ENCODE assay signal across 12 cellular contexts in the genomic region with DNA sequence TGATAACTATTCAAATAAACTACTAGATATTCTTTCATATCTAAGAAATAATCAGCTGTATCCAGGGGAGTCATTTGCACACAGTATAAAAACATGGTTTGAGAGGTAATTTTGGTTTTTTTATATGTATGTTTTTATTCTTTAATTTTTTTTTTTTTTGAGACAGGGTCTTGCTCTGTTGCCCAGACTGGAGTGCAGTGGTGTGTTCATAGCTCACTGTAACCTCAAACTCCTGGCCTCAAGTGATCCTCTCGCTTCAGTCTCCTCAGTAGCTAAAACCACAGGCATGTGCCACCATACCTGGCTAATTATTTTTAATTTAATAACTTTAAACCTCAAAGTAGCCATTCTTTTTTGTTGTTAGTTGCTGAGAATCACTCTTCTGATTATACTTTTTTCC. TPM values are rescaled to one million over a fixed set of nuclear protein-coding genes. Genes with fewer than 3 reads are reported as not detected.
DNase-seq lines count a peak whose midpoint lies in the region; ATAC-seq lines count a peak whose summit lies in the region.
"Had no signal": no experiment of that assay in that cellular context is flagged by ENCODE, and none has a peak within 500 bp of the region (broad histone marks: within the 10 kb centered on the region; RNA-seq: fewer than 3 reads in every experiment).

No MANE protein-coding gene starts in this region.

- H3K27me3 Mint-ChIP-seq in activated T-helper 17 cell treated with anti-CD3 and anti-CD28 coated beads, Interleukin-2, amount 50 U/mL, for 72 hours: no peaks in the 10 kb centered on the region
- peaks cover 6 to 15% (median 10%) of the 10 kb centered on the region in 3 donors for H3K27me3 Mint-ChIP-seq in immature natural killer cell (ENCODE audit: low read depth in 3 of 3)
- H3K27me3 Mint-ChIP-seq: naive B cell had no signal

- H3K27ac ChIP-seq in ACC112 (ENCODE audit: low read depth, low read length): no peak overlapping the region

- H3K4me3 ChIP-seq in ACC112 (ENCODE audit: low read depth, low read length) (peak overlapping the region; percentile 88), HAP-1 (peak overlapping the region; percentile 59)

- H3K4me1 ChIP-seq in ACC112 (ENCODE audit: control insufficient read depth, insufficient read depth, low read length, unreplicated experiment) (peaks cover 19% of the 10 kb centered on the region), HAP-1 (peaks cover 14% of the 10 kb centered on the region)

- peak overlapping the region; percentile 100 for H3K27ac Mint-ChIP-seq in activated T-helper 17 cell treated with anti-CD3 and anti-CD28 coated beads, Interleukin-2, amount 50 U/mL, for 72 hours
- peak overlapping the region; percentile 28 to 100 (median 100) for H3K27ac Mint-ChIP-seq in immature natural killer cell

- in situ Hi-C loops in HAP-1 (cut with MboI; ENCODE audit: low sequenced_read_pairs): loop anchor here (10.0 kb wide), 1 partner anchor 249 kb away; a partner anchor contains a TSS

- peaks cover 41% of the 10 kb centered on the region for H3K79me2 ChIP-seq in ACC112 (ENCODE audit: control insufficient read depth, insufficient read depth, low read length, unreplicated experiment)

- H3K36me3 Mint-ChIP-seq in activated T-helper 17 cell treated with anti-CD3 and anti-CD28 coated beads, Interleukin-2, amount 50 U/mL, for 72 hours (ENCODE audit: low read depth): peaks cover 96% of the 10 kb centered on the region
- peaks cover 9 to 17% (median 12%) of the 10 kb centered on the region in 3 donors for H3K36me3 Mint-ChIP-seq in immature natural killer cell

- ATAC-seq in activated T-helper 17 cell treated with anti-CD3 and anti-CD28 coated beads, Interleukin-2, amount 50 U/mL, for 72 hours (replicated peaks): no peak
- no peak for ATAC-seq in HG03039 (IDR thresholded peaks at IDR 0.05; ENCODE audit: unreplicated experiment)

- no peaks in the 10 kb centered on the region for H3K9me3 ChIP-seq in HAP-1

- no peaks in the 10 kb centered on the region for H3K9me3 Mint-ChIP-seq in activated T-helper 17 cell treated with anti-CD3 and anti-CD28 coated beads, Interleukin-2, amount 50 U/mL, for 72 hours
- no peaks in the 10 kb centered on the region for H3K9me3 Mint-ChIP-seq in immature natural killer cell
- H3K9me3 Mint-ChIP-seq: naive B cell had no signal

- H3K36me3 ChIP-seq in ACC112 (ENCODE audit: insufficient read depth, low read length) (peaks cover 7% of the 10 kb centered on the region), HAP-1 (replicated peaks) (0 out of 2 replicates have a peak, but pooled peaks cover 3% of the 10 kb centered on the region)

- H3K4me3 Mint-ChIP-seq in activated T-helper 17 cell treated with anti-CD3 and anti-CD28 coated beads, Interleukin-2, amount 50 U/mL, for 72 hours: peak overlapping the region; percentile 99
- peak overlapping the region in 4 of 5 donors; percentile 26 to 100 (median 98) for H3K4me3 Mint-ChIP-seq in immature natural killer cell

- H2AFZ ChIP-seq in ACC112 (ENCODE audit: low read length, unreplicated experiment): no peak overlapping the region

- H3K4me1 Mint-ChIP-seq in activated T-helper 17 cell treated with anti-CD3 and anti-CD28 coated beads, Interleukin-2, amount 50 U/mL, for 72 hours: peaks cover 43% of the 10 kb centered on the region
- H3K4me1 Mint-ChIP-seq in immature natural killer cell: peaks cover 57 to 86% of the 10 kb centered on the region in 2 donors

- H3K27me3 ChIP-seq in ACC112 (ENCODE audit: insufficient read depth, low read length) (no peaks in the 10 kb centered on the region), HAP-1 (ENCODE audit: low read depth) (no peaks in the 10 kb centered on the region)

- DNase-seq in HAP-1 (ENCODE audit: low spot score in 2 of 2) (no peak), immature natural killer cell (no peak), SIG-M5 (lab: John Stamatoyannopoulos, UW) (no peak), NCI-H526 (lab: John Stamatoyannopoulos, UW) (no peak)
- DNase-seq in stimulated activated CD8-positive, alpha-beta memory T cell treated with anti-CD3 and anti-CD28 coated beads, Interleukin-4, amount 100 ng/mL, for 48 hours: no peak
- DNase-seq: foreskin melanocyte, naive B cell, NCI-H1694 treated with DMSO at 0.1 percent for 48 hours, T1000 had no signal

RNA-seq across cellular contexts. Expression of a gene that starts 1.8 kb away (rescaled TPM):
- total RNA-seq in activated T-helper 17 cell treated with anti-CD3 and anti-CD28 coated beads, Interleukin-2, amount 50 U/mL, for 72 hours: 10 to 100 TPM; 40.3 to 52.9 TPM
- 10 to 100 TPM; 32.7 to 59.5 (median 36.7) TPM for polyA plus RNA-seq in immature natural killer cell

RNA-seq across cellular contexts. Expression of a gene that starts 2.3 kb away (rescaled TPM):
- 10 to 100 TPM; 50.4 to 64.9 TPM for total RNA-seq in activated T-helper 17 cell treated with anti-CD3 and anti-CD28 coated beads, Interleukin-2, amount 50 U/mL, for 72 hours
- polyA plus RNA-seq in immature natural killer cell: 10 to 100 TPM; 73.4 to 76.5 (median 75.3) TPM
